In genomic region chr17:21299981-21300600, GRCh38 we compare ENCODE assay signal across 1 cellular context.
TF ChIP-seq lines count a peak whose summit lies in the region.

No MANE protein-coding gene starts in this region.

TF ChIP-seq in HepG2, 621 proteins besides CTCF, POLR2A, EP300 and RAD21 (continued from another document):
- TF ChIP-seq CSRNP1 (CRISPR knock-in tag; IDR thresholded peaks at IDR 0.05) (no peak), KAT8 (CRISPR knock-in tag; IDR thresholded peaks at IDR 0.05) (no peak), ZFYVE20 (CRISPR knock-in tag; IDR thresholded peaks at IDR 0.05; ENCODE audit: borderline replicate concordance, low read depth) (no peak), ZMYM3 (CRISPR knock-in tag; IDR thresholded peaks at IDR 0.05) (peak; percentile 73)
